ENCODE assay signal across 24 cellular contexts in genomic region chr1:16605532-16605931, GRCh38. TPM values are rescaled to one million over a fixed set of nuclear protein-coding genes. Genes with fewer than 3 reads are reported as not detected.
A peak's percentile ranks its signal among the peaks of the same experiment; 100 is the strongest.
DNase-seq lines count a peak whose midpoint lies in the region; ATAC-seq, FAIRE-seq and TF ChIP-seq lines count a peak whose summit lies in the region.
"Had no signal": no experiment of that assay in that cellular context is flagged by ENCODE, and none has a peak within 500 bp of the region (broad histone marks: within the 10 kb centered on the region; RNA-seq: fewer than 3 reads in every experiment).

No MANE protein-coding gene starts in this region.

- H3K4me3 Mint-ChIP-seq in HFFc6 = no peak overlapping the region
- H3K4me3 Mint-ChIP-seq: CD4-positive, alpha-beta T cell; memory B cell had no signal

- no peak overlapping the region for H3K4me3 ChIP-seq in K562
- H3K4me3 ChIP-seq in kidney (ENCODE audit: low read length in 2 of 2) = no peak overlapping the region
- no peak overlapping the region for H3K4me3 ChIP-seq in spleen
- H3K4me3 ChIP-seq: GM12878, GM23248, pancreas, Peyer's patch, thyroid gland had no signal

- H3K9ac ChIP-seq in K562 (ENCODE audit: insufficient read depth in 1 of 2, low read depth in 2 of 2, low read length in 2 of 2) (no peak overlapping the region), kidney (ENCODE audit: low read length in 2 of 2) (no peak overlapping the region)
- H3K9ac ChIP-seq: GM23248 had no signal

- H3K36me3 Mint-ChIP-seq in HFFc6 (ENCODE audit: low read depth) = no peaks in the 10 kb centered on the region
- H3K36me3 Mint-ChIP-seq: memory B cell had no signal

- in situ Hi-C loops in K562 (cut with MboI) = loop anchor here (5.0 to 25.0 kb wide), 3 partner anchors 38 to 307 kb away; partner anchors contain the start of genes CROCC and RNU1-1

- H2AFZ ChIP-seq in K562 (ENCODE audit: low read depth, low read length) = no peak overlapping the region
- H2AFZ ChIP-seq: GM23248 had no signal

- no peaks in the 10 kb centered on the region for H3K4me1 Mint-ChIP-seq in HFFc6 (ENCODE audit: low read depth)
- H3K4me1 Mint-ChIP-seq: memory B cell had no signal

- H3K36me3 ChIP-seq in K562 (ENCODE audit: control insufficient read depth, insufficient read depth, low read length) (peaks cover 25% of the 10 kb centered on the region; the same call in 1 of the 3 replicates), kidney (ENCODE audit: control insufficient read depth in 1 of 2, insufficient read depth in 2 of 2, low read length in 2 of 2) (peaks cover 22% of the 10 kb centered on the region in 2 donors), spleen (peaks cover 5 to 45% (median 21%) of the 10 kb centered on the region in 6 donors)

- TF ChIP-seq CTCF in HFFc6 (IDR thresholded peaks at IDR 0.05) (no peak), K562 (IDR thresholded peaks at IDR 0.05 in 2 of 3, conservative IDR thresholded peaks at IDR 0.05 in 1 of 3; ENCODE audit: insufficient read depth in 2 of 3, low read depth in 1 of 3, low read length in 3 of 3) (no peak), kidney (IDR thresholded peaks at IDR 0.05; ENCODE audit: borderline replicate concordance, extremely low read depth, insufficient read depth) (no peak), spleen (IDR thresholded peaks at IDR 0.05 in 8 of 11, conservative IDR thresholded peaks at IDR 0.05 in 3 of 11) (no peak)

- H3K27ac ChIP-seq in K562 (ENCODE audit: extremely low read depth, low read depth, low read length) = no peak overlapping the region
- no peak overlapping the region for H3K27ac ChIP-seq in kidney (ENCODE audit: low read depth in 2 of 2, low read length in 2 of 2)
- no peak overlapping the region for H3K27ac ChIP-seq in spleen
- H3K27ac ChIP-seq: GM23248, pancreas, thyroid gland had no signal

- intact Hi-C loops in K562 (cut with micrococcal nuclease) = no loop called here
- intact Hi-C loops in kidney (cut with DNase I) = no loop called here
- intact Hi-C loops in spleen (cut with DNase I; ENCODE audit: low total_unique reads) = no loop called here

- H3K27ac Mint-ChIP-seq in HFFc6 = no peak overlapping the region
- H3K27ac Mint-ChIP-seq: CD4-positive, alpha-beta T cell; memory B cell had no signal

- H3K4me2 ChIP-seq in K562 (ENCODE audit: insufficient read depth, low read length) = no peak overlapping the region

- H3K9me3 ChIP-seq in K562 (replicated peaks; ENCODE audit: control insufficient read depth, insufficient read depth, low read depth, low read length) (no peaks in the 10 kb centered on the region), kidney (ENCODE audit: control insufficient read depth in 1 of 2, low read length in 2 of 2) (no peaks in the 10 kb centered on the region), spleen (no peaks in the 10 kb centered on the region)
- H3K9me3 ChIP-seq: pancreas, Peyer's patch, thyroid gland had no signal

- no peaks in the 10 kb centered on the region for H3K27me3 Mint-ChIP-seq in HFFc6 (ENCODE audit: insufficient read depth)
- H3K27me3 Mint-ChIP-seq: CD4-positive, alpha-beta T cell; memory B cell had no signal

- no peak for TF ChIP-seq EP300 in K562 (IDR thresholded peaks at IDR 0.05; ENCODE audit: low read length)

- TF ChIP-seq POLR2A in K562 (conservative IDR thresholded peaks at IDR 0.05) (no peak), spleen (IDR thresholded peaks at IDR 0.05) (no peak), erythroblast (IDR thresholded peaks at IDR 0.05; ENCODE audit: low read length) (no peak)

- no peaks in the 10 kb centered on the region for H4K20me1 ChIP-seq in K562 (replicated peaks; ENCODE audit: control insufficient read depth, insufficient read depth, low read length)

- H3K4me1 ChIP-seq in K562 (replicated peaks in 1 of 2; ENCODE audit: control insufficient read depth in 2 of 2, insufficient read depth in 2 of 2, low read length in 2 of 2) (no peaks in the 10 kb centered on the region; a peak in 1 of 5 replicates), kidney (ENCODE audit: control insufficient read depth in 1 of 2, insufficient read depth in 1 of 2, low read depth in 1 of 2, low read length in 2 of 2) (no peaks in the 10 kb centered on the region), spleen (no peaks in the 10 kb centered on the region)
- H3K4me1 ChIP-seq: thyroid gland had no signal

- WGBS in K562 (ENCODE audit: insufficient coverage, low coverage, missing lambda C conversion rate) = 87% methylated on average over 5 of the region's 5 CpGs
- 83 to 98% (median 94%) methylated on average over 5 of the region's 5 CpGs for WGBS in spleen, 5 donors

- FAIRE-seq in K562 (lab: Jason Lieb, UNC) (no peak), kidney (lab: Jason Lieb, UNC) (no peak)
- FAIRE-seq: GM12878, HTR-8/SVneo, pancreas had no signal

- no peaks in the 10 kb centered on the region for H3K9me3 Mint-ChIP-seq in HFFc6
- H3K9me3 Mint-ChIP-seq: CD4-positive, alpha-beta T cell; memory B cell had no signal

- CTCF ChIA-PET in K562 (lab: Yijun Ruan, JAX; ENCODE audit: low intra/inter-chr PET ratio) = no interaction called here

- no peaks in the 10 kb centered on the region for H3K9me1 ChIP-seq in K562 (ENCODE audit: control insufficient read depth, insufficient read depth, low read length)

- peak; percentile 11 for DNase-seq in HFFc6
- DNase-seq in K562 (ENCODE audit: extremely low read depth in 1 of 4, low spot score in 3 of 4) = peak in 1 of 4 experiments; percentile 20
- DNase-seq in kidney = peak; percentile 61
- DNase-seq in spleen = peak; percentile 64
- DNase-seq in mesenteric fat pad (ENCODE audit: low spot score) = no peak
- no peak for DNase-seq in NCI-H345 treated with DMSO at 0.1 percent for 48 hours (lab: John Stamatoyannopoulos, UW; ENCODE audit: unreplicated experiment)
- no peak for DNase-seq in erythroblast (lab: John Stamatoyannopoulos, UW)
- DNase-seq: activated CD4-positive, CD25-positive, alpha-beta regulatory T cell; activated naive CD4-positive, alpha-beta T cell treated with anti-CD3 and anti-CD28 coated beads, Interleukin-2, amount 50 U/mL, for 16 hours; CD4-positive, alpha-beta T cell; DMS53; NCI-H1048; NCI-H2029 treated with DMSO at 0.1 percent for 48 hours; NCI-H446; stimulated activated naive CD4-positive, alpha-beta T cell treated with Interleukin-2 at 50 U/mL for 16 hours; T1000; thyroid gland had no signal

- TF ChIP-seq RAD21 in K562 (CRISPR knock-in tag; conservative IDR thresholded peaks at IDR 0.05 in 1 of 2, IDR thresholded peaks at IDR 0.05 in 1 of 2) = no peak

- H3K27me3 ChIP-seq in K562 (ENCODE audit: control insufficient read depth in 2 of 2, insufficient read depth in 2 of 2, low read length in 2 of 2) = no peaks in the 10 kb centered on the region
- H3K27me3 ChIP-seq in spleen (replicated peaks in 1 of 7) = no peaks in the 10 kb centered on the region
- H3K27me3 ChIP-seq: pancreas, Peyer's patch, thyroid gland had no signal

- no TSS peak for BruUV-seq in K562 (replicated peaks; lab: Mats Ljungman, UMichigan)

- ATAC-seq in K562 = no peak
- no peak for ATAC-seq in HG03378 (IDR thresholded peaks at IDR 0.05; ENCODE audit: unreplicated experiment)
- ATAC-seq: GM12878, pancreas had no signal

- no peaks in the 10 kb centered on the region for H3K79me2 ChIP-seq in K562 (ENCODE audit: control insufficient read depth, insufficient read depth, low read length)

- POLR2A ChIA-PET in K562 (lab: Yijun Ruan, JAX) = no interaction called here

TF ChIP-seq in K562, 482 proteins besides CTCF, POLR2A, EP300 and RAD21 (continues in another document):
- TF ChIP-seq PCBP2 (IDR thresholded peaks at IDR 0.05; ENCODE audit: low read depth, low read length, poor library complexity, severe bottlenecking) (no peak), CREB5 (CRISPR knock-in tag; IDR thresholded peaks at IDR 0.05) (0 out of 2 replicates have a peak, but pooled peaks have one; percentile 53), KDM2B (CRISPR knock-in tag; IDR thresholded peaks at IDR 0.05) (peak; percentile 80; the same call in 1 of the 2 replicates), SRSF9 (IDR thresholded peaks at IDR 0.05; ENCODE audit: borderline replicate concordance, low read depth, low read length) (no peak)

RNA-seq across cellular contexts. Expression of gene NBPF1, which starts 7.8 kb away (rescaled TPM):
- 10 to 100 TPM; 37.0 to 43.3 (median 39.0) TPM for total RNA-seq in HFFc6 (2021; fragmentation: NEBNext Ultra II Directional; extraction: Animal tissue kit (Norgen Biotek cat#: 25700))
- total RNA-seq in K562 (2011; cell fraction: chromatin; rRNA removed; ENCODE audit: low replicate concordance) = 56.6 and 102 TPM in 2 replicates
- total RNA-seq in K562 (2011; cell fraction: nucleolus; rRNA removed) = 36.9 and 44.1 TPM in 2 replicates
- total RNA-seq in K562 (2011; cell fraction: nucleoplasm; rRNA removed) = 89.4 and 146 TPM in 2 replicates
- 15.1 and 19.0 TPM in 2 replicates for total RNA-seq in K562 (2014; rRNA removed)
- total RNA-seq in K562 (2014; rRNA removed; fragmentation: Illumina TruSeq; extraction: Trizol) = 20.3 and 21.2 TPM in 2 replicates
- 39.1 and 42.6 TPM in 2 replicates for total RNA-seq in K562 (2015; rRNA removed; fragmentation: Illumina TruSeq; extraction: Trizol)
- total RNA-seq in K562 (2021) = 31.4 and 33.6 TPM in 2 replicates
- 36.5 and 41.3 TPM in 2 replicates for polyA plus RNA-seq in K562 (2011; rRNA removed)
- 15.1 and 32.8 TPM in 2 replicates for polyA plus RNA-seq in K562 (2011; cell fraction: cytosol; rRNA removed)
- polyA plus RNA-seq in K562 (2011; cell fraction: nucleus; rRNA removed) = 56.8 and 69.1 TPM in 2 replicates
- 32.4 and 33.6 TPM in 2 replicates for polyA plus RNA-seq in K562 (2012)
- polyA plus RNA-seq in K562 (2014; fragmentation: Illumina TruSeq; extraction: Trizol) = 27.6 and 35.0 TPM in 2 replicates
- polyA plus RNA-seq in K562 (2014; fragmentation: Nextera tagmentation; extraction: Ambion mirVana) = 1 to 10 TPM; 5.2 to 7.9 TPM
- polyA plus RNA-seq in K562 (2014; rRNA removed) = 24.1 and 30.7 TPM in 2 replicates
- polyA minus RNA-seq in K562 (2011; rRNA and poly(A)+ RNA removed) = 28.5 and 39.5 TPM in 2 replicates
- polyA minus RNA-seq in K562 (2011; cell fraction: cytosol; rRNA and poly(A)+ RNA removed) = 10.4 and 15.7 TPM in 2 replicates
- polyA minus RNA-seq in K562 (2011; cell fraction: nucleus; rRNA and poly(A)+ RNA removed) = 39.3 and 69.2 TPM in 2 replicates
- total RNA-seq in kidney = 56.3 TPM
- 8.0 TPM for polyA plus RNA-seq in kidney (ENCODE audit: insufficient read depth, low read depth, low replicate concordance)
- 10 to 100 TPM; 22.0 to 60.7 (median 33.7) TPM for total RNA-seq in spleen
- polyA plus RNA-seq in spleen = 1 to 10 TPM; 1.3 to 7.2 (median 2.9) TPM
- total RNA-seq in mesenteric fat pad = 25.8 TPM

Comparison
In these comparisons a context has a peak if more than half of its experiments do, and no peak if none do; other contexts are left out.
1. DNase-seq: peak in HFFc6 (single experiment), kidney (single experiment) and spleen (single experiment); none in mesenteric fat pad (single experiment), NCI-H345 treated with DMSO at 0.1 percent for 48 hours (single experiment) and erythroblast (0 of 2).